21 cellular contexts compared by ENCODE assay signal in genomic region chr5:66342316-66342715, GRCh38.
DNase-seq lines count a peak whose midpoint lies in the region; FAIRE-seq and TF ChIP-seq lines count a peak whose summit lies in the region.
"Had no signal": no experiment of that assay in that cellular context is flagged by ENCODE, and none has a peak within 500 bp of the region (broad histone marks: within the 10 kb centered on the region; RNA-seq: fewer than 3 reads in every experiment).

No MANE protein-coding gene starts in this region.

- BruUV-seq in MCF 10A (replicated peaks; lab: Mats Ljungman, UMichigan), result no TSS peak

- CTCF ChIA-PET in MCF 10A (lab: Yijun Ruan, JAX), result interaction anchor here (0.6 to 0.7 kb wide), 2 partner anchors 10 to 20 kb away, joined by 3 read pairs; no protein-coding TSS in a partner anchor

- TF ChIP-seq CTCF in MCF 10A (IDR thresholded peaks at IDR 0.05; ENCODE audit: unreplicated experiment) (no peak), breast epithelium (IDR thresholded peaks at IDR 0.05) (no peak), bronchial epithelial cell (IDR thresholded peaks at IDR 0.05; ENCODE audit: insufficient read depth, low read length, severe bottlenecking) (no peak), progenitor cell of endocrine pancreas (IDR thresholded peaks at IDR 0.05; ENCODE audit: unreplicated experiment) (no peak)

- H3K36me3 Mint-ChIP-seq in MCF 10A (ENCODE audit: insufficient read depth, unreplicated experiment), result no peaks in the 10 kb centered on the region
- H3K36me3 Mint-ChIP-seq in progenitor cell of endocrine pancreas (ENCODE audit: insufficient read depth), result peaks cover 9% of the 10 kb centered on the region
- no peaks in the 10 kb centered on the region for H3K36me3 Mint-ChIP-seq in immature natural killer cell
- H3K36me3 Mint-ChIP-seq: CD8-positive, alpha-beta T cell had no signal

- H3K4me3 Mint-ChIP-seq in MCF 10A (ENCODE audit: unreplicated experiment) (no peak overlapping the region), progenitor cell of endocrine pancreas (ENCODE audit: low read depth) (no peak overlapping the region), immature natural killer cell (no peak overlapping the region)
- H3K4me3 Mint-ChIP-seq: B cell; CD4-positive, alpha-beta T cell; CD8-positive, alpha-beta T cell had no signal

- H3K4me3 ChIP-seq in breast epithelium (no peak overlapping the region), bronchial epithelial cell (ENCODE audit: low read depth, low read length) (no peak overlapping the region)
- H3K4me3 ChIP-seq: A549; BLaER1 treated with 17β-estradiol and CSF1 and Interleukin-3, amounts not matched to agents 10 nM and 100 nM had no signal

- H3K27me3 ChIP-seq in breast epithelium, result no peaks in the 10 kb centered on the region
- no peaks in the 10 kb centered on the region for H3K27me3 ChIP-seq in bronchial epithelial cell (ENCODE audit: control insufficient read depth, insufficient read depth, low read length)
- H3K27me3 ChIP-seq: BLaER1 treated with 17β-estradiol and CSF1 and Interleukin-3, amounts not matched to agents 10 nM and 100 nM had no signal

- TF ChIP-seq POLR2A in breast epithelium (IDR thresholded peaks at IDR 0.05), result no peak

- H3K27ac Mint-ChIP-seq in MCF 10A (ENCODE audit: low read depth, unreplicated experiment), result no peak overlapping the region
- H3K27ac Mint-ChIP-seq in progenitor cell of endocrine pancreas, result peak overlapping the region; percentile 94
- H3K27ac Mint-ChIP-seq in immature natural killer cell, result no peak overlapping the region
- H3K27ac Mint-ChIP-seq: B cell; CD4-positive, alpha-beta T cell; CD8-positive, alpha-beta T cell had no signal

- FAIRE-seq in bronchial epithelial cell (lab: Jason Lieb, UNC), result no peak
- FAIRE-seq: A549, D721Med, G401.6, GM12891, GM19239 had no signal

- POLR2A ChIA-PET in MCF 10A (lab: Yijun Ruan, JAX), result no interaction called here

- H3K4me1 Mint-ChIP-seq in MCF 10A (ENCODE audit: insufficient read depth, unreplicated experiment), result no peaks in the 10 kb centered on the region
- H3K4me1 Mint-ChIP-seq in progenitor cell of endocrine pancreas (ENCODE audit: low read depth), result peaks cover 43% of the 10 kb centered on the region
- no peaks in the 10 kb centered on the region for H3K4me1 Mint-ChIP-seq in immature natural killer cell
- H3K4me1 Mint-ChIP-seq: B cell had no signal

- H3K27me3 Mint-ChIP-seq in MCF 10A (ENCODE audit: insufficient read depth, unreplicated experiment) (peaks cover 58% of the 10 kb centered on the region), progenitor cell of endocrine pancreas (no peaks in the 10 kb centered on the region), immature natural killer cell (ENCODE audit: low read depth in 3 of 3) (peaks cover 1 to 11% (median 8%) of the 10 kb centered on the region in 3 donors)

- no peaks in the 10 kb centered on the region for H3K9me3 ChIP-seq in breast epithelium
- H3K9me3 ChIP-seq: A549, Caco-2 had no signal

- no peaks in the 10 kb centered on the region for H3K4me1 ChIP-seq in breast epithelium
- H3K4me1 ChIP-seq: A549, Caco-2 had no signal

- intact Hi-C loops in MCF 10A (cut with micrococcal nuclease) (no loop called here), breast epithelium (cut with DNase I; ENCODE audit: low total_unique reads) (no loop called here)

- H3K36me3 ChIP-seq in breast epithelium (no peaks in the 10 kb centered on the region), bronchial epithelial cell (ENCODE audit: control insufficient read depth, insufficient read depth, low read length) (no peaks in the 10 kb centered on the region)
- H3K36me3 ChIP-seq: BLaER1 treated with 17β-estradiol and CSF1 and Interleukin-3, amounts not matched to agents 10 nM and 100 nM had no signal

- peak; percentile 56 for DNase-seq in MCF 10A (ENCODE audit: unreplicated experiment)
- DNase-seq in breast epithelium (ENCODE audit: low spot score in 2 of 2), result no peak
- DNase-seq in bronchial epithelial cell (ENCODE audit: low read depth), result peak; percentile 11
- no peak for DNase-seq in progenitor cell of endocrine pancreas (ENCODE audit: low spot score, unreplicated experiment)
- no peak for DNase-seq in immature natural killer cell
- DNase-seq: AML-193; Caco-2; Calu3; CD4-positive, alpha-beta T cell; CD8-positive, alpha-beta T cell; DMS79 treated with DMSO at 0.1 percent for 48 hours; GF-D8 had no signal

- H3K27ac ChIP-seq in breast epithelium, result no peak overlapping the region
- H3K27ac ChIP-seq: 22Rv1; A549; BLaER1 treated with 17β-estradiol and CSF1 and Interleukin-3, amounts not matched to agents 10 nM and 100 nM; C4-2B had no signal

- H3K9me3 Mint-ChIP-seq in MCF 10A (ENCODE audit: unreplicated experiment) (no peaks in the 10 kb centered on the region), progenitor cell of endocrine pancreas (ENCODE audit: low read depth) (peaks cover 21% of the 10 kb centered on the region), immature natural killer cell (peaks cover 0 to 6% (median 0%) of the 10 kb centered on the region in 6 donors)
- H3K9me3 Mint-ChIP-seq: CD4-positive, alpha-beta T cell; CD8-positive, alpha-beta T cell had no signal

Comparison
In these comparisons a context has a peak if more than half of its experiments do, and no peak if none do; other contexts are left out.
1. DNase-seq: peak in MCF 10A (single experiment) and bronchial epithelial cell (single experiment); none in breast epithelium (0 of 2), progenitor cell of endocrine pancreas (single experiment) and immature natural killer cell (0 of 3).